ENCODE assay signal across 8 cellular contexts in the genomic region with DNA sequence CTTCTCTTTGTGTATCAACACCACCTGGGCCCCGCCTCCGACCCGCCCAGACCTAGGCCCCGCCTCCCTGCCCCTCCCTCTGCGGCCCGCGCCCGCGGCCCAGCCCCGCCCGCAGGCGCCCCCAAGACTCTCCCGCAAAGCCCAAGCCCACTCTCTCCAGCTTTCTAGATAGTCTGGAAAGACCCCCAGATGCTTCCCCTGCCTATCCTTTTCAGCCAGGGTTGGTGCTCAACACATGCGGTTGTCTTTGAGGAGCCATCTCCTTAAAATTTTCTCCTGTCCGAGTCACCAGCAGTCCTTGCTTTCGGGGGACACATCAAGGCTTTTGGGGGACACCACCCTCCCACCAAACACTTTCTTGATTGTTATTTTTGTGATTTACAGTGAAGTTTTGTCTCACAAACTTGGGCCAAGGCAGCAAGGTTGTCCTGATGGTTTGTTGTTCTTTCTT. TPM values are rescaled to one million over a fixed set of nuclear protein-coding genes. Genes with fewer than 3 reads are reported as not detected.
DNase-seq lines count a peak whose midpoint lies in the region; ATAC-seq lines count a peak whose summit lies in the region.

No MANE protein-coding gene starts in this region.

- H3K4me1 Mint-ChIP-seq in activated naive CD8-positive, alpha-beta T cell treated with anti-CD3 and anti-CD28 coated beads, Interleukin-2, amount 10 ng/mL, durations not matched to agents 7 days and 5 days, result peaks cover 36% of the 10 kb centered on the region

- no peaks in the 10 kb centered on the region for H3K27me3 Mint-ChIP-seq in activated naive CD8-positive, alpha-beta T cell treated with anti-CD3 and anti-CD28 coated beads, Interleukin-2, amount 10 ng/mL, durations not matched to agents 7 days and 5 days

- H3K27me3 ChIP-seq in layer of hippocampus (ENCODE audit: control insufficient read depth, insufficient read depth, low read length), result no peaks in the 10 kb centered on the region

- peaks cover 36% of the 10 kb centered on the region for H3K36me3 Mint-ChIP-seq in activated naive CD8-positive, alpha-beta T cell treated with anti-CD3 and anti-CD28 coated beads, Interleukin-2, amount 10 ng/mL, durations not matched to agents 7 days and 5 days

- DNase-seq in activated effector memory CD4-positive, alpha-beta T cell treated with Interleukin-2 at 50 U/mL for 16 hours, result peak; percentile 94
- DNase-seq in activated effector memory CD4-positive, alpha-beta T cell treated with anti-CD3 and anti-CD28 coated beads, Interleukin-2, amount 50 U/mL, for 16 hours, result no peak
- DNase-seq in activated naive CD8-positive, alpha-beta T cell treated with anti-CD3 and anti-CD28 coated beads, Interleukin-2, amount 10 ng/mL, durations not matched to agents 7 days and 5 days, result no peak
- DNase-seq in 8988T (no peak), OCI-M1 (lab: John Stamatoyannopoulos, UW) (no peak), NCI-H1092 treated with DMSO at 0.1 percent for 48 hours (lab: John Stamatoyannopoulos, UW) (no peak)

- H3K27ac Mint-ChIP-seq in activated naive CD8-positive, alpha-beta T cell treated with anti-CD3 and anti-CD28 coated beads, Interleukin-2, amount 10 ng/mL, durations not matched to agents 7 days and 5 days, result peak overlapping the region; percentile 96

- H3K9me3 Mint-ChIP-seq in activated naive CD8-positive, alpha-beta T cell treated with anti-CD3 and anti-CD28 coated beads, Interleukin-2, amount 10 ng/mL, durations not matched to agents 7 days and 5 days, result no peaks in the 10 kb centered on the region

- peak overlapping the region; percentile 94 for H3K27ac ChIP-seq in layer of hippocampus (ENCODE audit: low read depth, low read length)
- peak overlapping the region; percentile 95 for H3K27ac ChIP-seq in temporal lobe (ENCODE audit: low read depth, low read length)

- peak overlapping the region; percentile 95 for H3K4me3 Mint-ChIP-seq in activated naive CD8-positive, alpha-beta T cell treated with anti-CD3 and anti-CD28 coated beads, Interleukin-2, amount 10 ng/mL, durations not matched to agents 7 days and 5 days

- ATAC-seq in activated naive CD8-positive, alpha-beta T cell treated with anti-CD3 and anti-CD28 coated beads, Interleukin-2, amount 10 ng/mL, durations not matched to agents 7 days and 5 days (ENCODE audit: low read depth), result no peak

- POLR2A ChIA-PET in activated naive CD8-positive, alpha-beta T cell treated with anti-CD3 and anti-CD28 coated beads, Interleukin-2, amount 10 ng/mL, durations not matched to agents 7 days and 5 days (lab: Charles Lee), result interaction anchor here (0.6 to 4.5 kb wide), 12 partner anchors 11 to 186 kb away, joined by 3 to 63 read pairs (median 6); partner anchors contain the start of gene SLC38A1

RNA-seq across cellular contexts. Expression of gene SLC38A2, which starts 0.3 kb away (rescaled TPM):
- 100 to 1,000 TPM; 227 to 253 TPM for total RNA-seq in activated naive CD8-positive, alpha-beta T cell treated with anti-CD3 and anti-CD28 coated beads, Interleukin-2, amount 10 ng/mL, durations not matched to agents 7 days and 5 days
- 162 TPM for total RNA-seq in temporal lobe
